Comparison of ENCODE assay signal across 8 cellular contexts in the genomic region with DNA sequence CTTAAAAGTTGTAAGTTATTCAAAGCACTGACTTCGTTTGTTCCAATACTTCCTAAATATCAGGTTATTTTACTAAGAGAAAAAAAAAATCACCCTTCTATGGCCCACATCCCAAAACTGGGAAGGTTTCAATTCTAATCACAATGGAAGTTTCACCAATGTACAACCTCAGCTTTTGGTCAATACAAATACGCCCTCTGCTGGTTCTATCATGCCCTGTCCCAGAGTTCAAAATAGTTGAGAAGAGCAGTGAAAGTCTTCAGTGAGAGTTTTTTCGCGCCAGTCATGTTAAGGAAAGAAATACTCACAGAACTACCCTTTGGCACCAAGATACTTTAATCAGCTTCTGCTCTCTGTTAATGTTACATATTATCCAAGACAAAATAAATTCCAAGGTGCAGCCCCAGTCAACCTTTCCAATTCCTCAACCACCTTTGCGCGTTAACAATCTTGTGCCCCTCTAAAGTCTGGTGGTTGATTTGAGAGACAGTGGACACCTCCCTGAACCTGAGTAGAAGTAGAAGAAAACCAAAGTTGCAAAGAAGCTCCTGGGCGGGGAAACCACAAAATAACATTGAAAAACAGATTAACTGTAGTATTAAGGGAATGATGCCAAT. TPM values are rescaled to one million over a fixed set of nuclear protein-coding genes. Genes with fewer than 3 reads are reported as not detected.
A peak's percentile ranks its signal among the peaks of the same experiment; 100 is the strongest.
DNase-seq lines count a peak whose midpoint lies in the region; ATAC-seq and TF ChIP-seq lines count a peak whose summit lies in the region.

No MANE protein-coding gene starts in this region.

- H3K9ac ChIP-seq in DND-41 (ENCODE audit: low read depth, low read length): no peak overlapping the region

- no peak for TF ChIP-seq EP300 in Ishikawa (IDR thresholded peaks at IDR 0.05; ENCODE audit: borderline replicate concordance)

- TF ChIP-seq CTCF in DND-41 (IDR thresholded peaks at IDR 0.05; ENCODE audit: borderline replicate concordance, extremely low read depth, low read length, poor library complexity, severe bottlenecking) (peak; percentile 89), PC-9 (conservative IDR thresholded peaks at IDR 0.05) (peak; percentile 84), foreskin fibroblast (IDR thresholded peaks at IDR 0.05; ENCODE audit: low read depth, low read length) (peak; percentile 68), omental fat pad (IDR thresholded peaks at IDR 0.05) (peak in 2 of 3 donors; percentile 73 to 87)

- H3K27ac ChIP-seq in DND-41 (ENCODE audit: low read length): no peak overlapping the region
- no peak overlapping the region for H3K27ac ChIP-seq in PC-9

- no peaks in the 10 kb centered on the region for H3F3A ChIP-seq in PC-9 (ENCODE audit: insufficient read depth, low read depth)

- CTCF ChIA-PET in PC-9 (lab: Charles Lee): interaction anchor here (0.9 kb wide), 1 partner anchor 318 kb away, joined by 3 read pairs; no protein-coding TSS in a partner anchor

- no peak overlapping the region for H3K4me3 Mint-ChIP-seq in activated T-helper 1 cell treated with anti-CD3 and anti-CD28 coated beads, Interleukin-12 subunit alpha, Interleukin-12 subunit beta, Interleukin-2, Interleukin-4 antibody, amounts not matched to agents 30 ng/mL and 10 ng/mL and 1 ng/mL, durations not matched to agents 14 hours and 24 hours and 36 hours

- no peak overlapping the region for H3K27ac Mint-ChIP-seq in activated T-helper 1 cell treated with anti-CD3 and anti-CD28 coated beads, Interleukin-12 subunit alpha, Interleukin-12 subunit beta, Interleukin-2, Interleukin-4 antibody, amounts not matched to agents 30 ng/mL and 10 ng/mL and 1 ng/mL, durations not matched to agents 14 hours and 24 hours and 36 hours

- H4K20me1 ChIP-seq in DND-41 (ENCODE audit: insufficient read depth, low read length) (no peaks in the 10 kb centered on the region), PC-9 (ENCODE audit: insufficient read depth) (no peaks in the 10 kb centered on the region)

- H3K4me2 ChIP-seq in DND-41 (ENCODE audit: insufficient read depth, low read length): no peak overlapping the region
- no peak overlapping the region for H3K4me2 ChIP-seq in PC-9

- H3K4me3 ChIP-seq in DND-41 (ENCODE audit: low read depth in 1 of 2, low read length in 2 of 2): no peak overlapping the region
- no peak overlapping the region for H3K4me3 ChIP-seq in PC-9
- no peak overlapping the region for H3K4me3 ChIP-seq in foreskin fibroblast (ENCODE audit: low read depth in 1 of 2, low read length in 2 of 2)

- DNase-seq in DND-41: peak; percentile 57
- DNase-seq in PC-9: peak in 1 of 2 experiments; percentile 29
- peak; percentile 31 for DNase-seq in activated T-helper 1 cell treated with anti-CD3 and anti-CD28 coated beads, Interleukin-12 subunit alpha, Interleukin-12 subunit beta, Interleukin-2, Interleukin-4 antibody, amounts not matched to agents 30 ng/mL and 10 ng/mL and 1 ng/mL, durations not matched to agents 14 hours and 24 hours and 36 hours (ENCODE audit: low spot score)
- DNase-seq in foreskin fibroblast: peak; percentile 36 to 81
- DNase-seq in omental fat pad (ENCODE audit: low spot score): peak; percentile 39

- H3K27me3 ChIP-seq in DND-41 (ENCODE audit: insufficient read depth, low read length, poor library complexity) (peaks cover 2% of the 10 kb centered on the region), PC-9 (ENCODE audit: insufficient read depth, low read depth) (no peaks in the 10 kb centered on the region)

- H3K9me3 Mint-ChIP-seq in activated T-helper 1 cell treated with anti-CD3 and anti-CD28 coated beads, Interleukin-12 subunit alpha, Interleukin-12 subunit beta, Interleukin-2, Interleukin-4 antibody, amounts not matched to agents 30 ng/mL and 10 ng/mL and 1 ng/mL, durations not matched to agents 14 hours and 24 hours and 36 hours: no peaks in the 10 kb centered on the region

- no peaks in the 10 kb centered on the region for H3K9me3 ChIP-seq in DND-41 (ENCODE audit: insufficient read depth, low read length, severe bottlenecking)
- H3K9me3 ChIP-seq in PC-9 (ENCODE audit: insufficient read depth, low read depth): no peaks in the 10 kb centered on the region

- intact Hi-C loops in PC-9 (cut with micrococcal nuclease; ENCODE audit: unreplicated experiment): loop anchor here (1.0 to 5.0 kb wide), 4 partner anchors 146 to 996 kb away; a partner anchor contains a TSS
- intact Hi-C loops in activated T-helper 1 cell treated with anti-CD3 and anti-CD28 coated beads, Interleukin-12 subunit alpha, Interleukin-12 subunit beta, Interleukin-2, Interleukin-4 antibody, amounts not matched to agents 30 ng/mL and 10 ng/mL and 1 ng/mL, durations not matched to agents 14 hours and 24 hours and 36 hours (cut with micrococcal nuclease): loop anchor here (1.0 to 5.0 kb wide), 6 partner anchors 74 to 941 kb away; a partner anchor contains a TSS

- peak; percentile 92 for TF ChIP-seq RAD21 in Ishikawa (IDR thresholded peaks at IDR 0.05; ENCODE audit: low read depth)

- peaks cover 12% of the 10 kb centered on the region for H3K4me1 Mint-ChIP-seq in activated T-helper 1 cell treated with anti-CD3 and anti-CD28 coated beads, Interleukin-12 subunit alpha, Interleukin-12 subunit beta, Interleukin-2, Interleukin-4 antibody, amounts not matched to agents 30 ng/mL and 10 ng/mL and 1 ng/mL, durations not matched to agents 14 hours and 24 hours and 36 hours (ENCODE audit: low read depth)

- H3K27me3 Mint-ChIP-seq in activated T-helper 1 cell treated with anti-CD3 and anti-CD28 coated beads, Interleukin-12 subunit alpha, Interleukin-12 subunit beta, Interleukin-2, Interleukin-4 antibody, amounts not matched to agents 30 ng/mL and 10 ng/mL and 1 ng/mL, durations not matched to agents 14 hours and 24 hours and 36 hours (ENCODE audit: insufficient read depth): peaks cover 4% of the 10 kb centered on the region

- ATAC-seq in DND-41 (ENCODE audit: insufficient read depth, low read depth) (peak; percentile 93), omental fat pad (ENCODE audit: low FRiP score) (no peak), GM19351 (IDR thresholded peaks at IDR 0.05; ENCODE audit: unreplicated experiment) (no peak), GM18520 (IDR thresholded peaks at IDR 0.05; ENCODE audit: unreplicated experiment) (no peak)

- BruUV-seq in PC-9 (replicated peaks; lab: Mats Ljungman, UMichigan): no TSS peak

- H3K4me1 ChIP-seq in DND-41 (ENCODE audit: insufficient read depth, low read length) (no peaks in the 10 kb centered on the region), PC-9 (replicated peaks; ENCODE audit: insufficient read depth) (no peaks in the 10 kb centered on the region)

- no peaks in the 10 kb centered on the region for H3K79me2 ChIP-seq in DND-41 (ENCODE audit: insufficient read depth, low read length)
- no peaks in the 10 kb centered on the region for H3K79me2 ChIP-seq in PC-9 (ENCODE audit: low read depth)

- POLR2A ChIA-PET in PC-9 (lab: Charles Lee; ENCODE audit: unreplicated experiment): interaction anchor here (0.7 kb wide), 1 partner anchor 456 kb away, joined by 3 read pairs; no protein-coding TSS in a partner anchor

- H3K36me3 ChIP-seq in DND-41 (ENCODE audit: insufficient read depth, low read length) (no peaks in the 10 kb centered on the region), PC-9 (ENCODE audit: low read depth) (no peaks in the 10 kb centered on the region)

- no peaks in the 10 kb centered on the region for H3K36me3 Mint-ChIP-seq in activated T-helper 1 cell treated with anti-CD3 and anti-CD28 coated beads, Interleukin-12 subunit alpha, Interleukin-12 subunit beta, Interleukin-2, Interleukin-4 antibody, amounts not matched to agents 30 ng/mL and 10 ng/mL and 1 ng/mL, durations not matched to agents 14 hours and 24 hours and 36 hours (ENCODE audit: low read depth)

- H2AFZ ChIP-seq in DND-41 (ENCODE audit: low read depth, low read length): no peak overlapping the region
- H2AFZ ChIP-seq in PC-9: no peak overlapping the region

- H3K9me2 ChIP-seq in PC-9 (ENCODE audit: insufficient read depth): no peaks in the 10 kb centered on the region

TF ChIP-seq in Ishikawa, 13 proteins besides CTCF, POLR2A, EP300 and RAD21:
- TF ChIP-seq FOXM1 (IDR thresholded peaks at IDR 0.05; ENCODE audit: borderline replicate concordance, low read depth) (no peak), TEAD4 (IDR thresholded peaks at IDR 0.05) (no peak), CREB1 (IDR thresholded peaks at IDR 0.05; ENCODE audit: low read depth) (no peak)

RNA-seq across cellular contexts. Expression of a gene that starts 59.9 kb away (rescaled TPM):
- 66.3 and 100 TPM in 2 replicates for total RNA-seq in PC-9 (2021)
- total RNA-seq in activated T-helper 1 cell treated with anti-CD3 and anti-CD28 coated beads, Interleukin-12 subunit alpha, Interleukin-12 subunit beta, Interleukin-2, Interleukin-4 antibody, amounts not matched to agents 30 ng/mL and 10 ng/mL and 1 ng/mL, durations not matched to agents 14 hours and 24 hours and 36 hours: 126 and 127 TPM in 2 replicates
- total RNA-seq in omental fat pad: 10 to 100 TPM; 45.2 to 55.5 (median 52.7) TPM
